ENCODE assay signal across 1 cellular context in genomic region chr1:11453742-11454442, GRCh38.
TF ChIP-seq lines count a peak whose summit lies in the region.

No MANE protein-coding gene starts in this region.

TF ChIP-seq in HCT116, 20 proteins besides CTCF, POLR2A, EP300 and RAD21:
- TF ChIP-seq ZNF274 (IDR thresholded peaks at IDR 0.05; ENCODE audit: low read depth, low read length) = no peak
- TF ChIP-seq YY1 (IDR thresholded peaks at IDR 0.05; ENCODE audit: extremely low read depth, insufficient replicate concordance, low read depth, low read length) = no peak
- TF ChIP-seq EZH2phosphoT487 (IDR thresholded peaks at IDR 0.05; ENCODE audit: borderline replicate concordance) = no peak
- TF ChIP-seq SIN3A (IDR thresholded peaks at IDR 0.05; ENCODE audit: low read depth) = no peak
- TF ChIP-seq REST (IDR thresholded peaks at IDR 0.05; ENCODE audit: low read depth) = no peak
- no peak for TF ChIP-seq EGR1 (IDR thresholded peaks at IDR 0.05; ENCODE audit: low read depth)
- no peak for TF ChIP-seq SP1 (IDR thresholded peaks at IDR 0.05; ENCODE audit: low read depth)
- TF ChIP-seq ZFX (IDR thresholded peaks at IDR 0.05) = no peak
- TF ChIP-seq EZH2 (IDR thresholded peaks at IDR 0.05) = no peak
- TF ChIP-seq FOSL1 (IDR thresholded peaks at IDR 0.05; ENCODE audit: low read depth) = no peak
- TF ChIP-seq, protein P1, sequence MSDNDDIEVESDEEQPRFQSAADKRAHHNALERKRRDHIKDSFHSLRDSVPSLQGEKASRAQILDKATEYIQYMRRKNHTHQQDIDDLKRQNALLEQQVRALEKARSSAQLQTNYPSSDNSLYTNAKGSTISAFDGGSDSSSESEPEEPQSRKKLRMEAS (IDR thresholded peaks at IDR 0.05) = no peak
- no peak for TF ChIP-seq CEBPB (IDR thresholded peaks at IDR 0.05; ENCODE audit: low read depth)
- TF ChIP-seq ELF1 (IDR thresholded peaks at IDR 0.05; ENCODE audit: borderline replicate concordance, low read depth) = no peak
- no peak for TF ChIP-seq SRF (IDR thresholded peaks at IDR 0.05; ENCODE audit: low read depth)
- TF ChIP-seq, protein P2, sequence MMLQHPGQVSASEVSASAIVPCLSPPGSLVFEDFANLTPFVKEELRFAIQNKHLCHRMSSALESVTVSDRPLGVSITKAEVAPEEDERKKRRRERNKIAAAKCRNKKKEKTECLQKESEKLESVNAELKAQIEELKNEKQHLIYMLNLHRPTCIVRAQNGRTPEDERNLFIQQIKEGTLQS (IDR thresholded peaks at IDR 0.05) = no peak
- no peak for TF ChIP-seq CBX3 (IDR thresholded peaks at IDR 0.05; ENCODE audit: low read depth)
- no peak for TF ChIP-seq POLR2AphosphoS5 (IDR thresholded peaks at IDR 0.05; ENCODE audit: low read depth, low read length)
TF ChIP-seq in HCT116: peak in this region for 0.
